Comparison of ENCODE assay signal across 11 cellular contexts in genomic region chr2:158410132-158410531, GRCh38.
"Had no signal": no experiment of that assay in that cellular context is flagged by ENCODE, and none has a peak within 500 bp of the region (broad histone marks: within the 10 kb centered on the region; RNA-seq: fewer than 3 reads in every experiment).

No MANE protein-coding gene starts in this region.

- DNase-seq: GM23248, GOT3, H7, H9, HCEC 1CT, HFFc6 had no signal

- H3K4me3 ChIP-seq: GM23248, GM23338, HAP-1 had no signal

- H3K27ac ChIP-seq: GM23248 had no signal

- H3K4me2 ChIP-seq: GM23338 had no signal

- H3K9ac ChIP-seq: GM23248 had no signal

- H2AFZ ChIP-seq: GM23248, GM23338 had no signal

- ATAC-seq: GM23338, HCT116 had no signal

- H3K36me3 ChIP-seq: HAP-1 had no signal

- FAIRE-seq: H1, H54 had no signal

- H3K9me3 ChIP-seq: HAP-1 had no signal

- H3K4me1 ChIP-seq: HAP-1 had no signal
